ENCODE assay signal across 30 cellular contexts in the genomic region with DNA sequence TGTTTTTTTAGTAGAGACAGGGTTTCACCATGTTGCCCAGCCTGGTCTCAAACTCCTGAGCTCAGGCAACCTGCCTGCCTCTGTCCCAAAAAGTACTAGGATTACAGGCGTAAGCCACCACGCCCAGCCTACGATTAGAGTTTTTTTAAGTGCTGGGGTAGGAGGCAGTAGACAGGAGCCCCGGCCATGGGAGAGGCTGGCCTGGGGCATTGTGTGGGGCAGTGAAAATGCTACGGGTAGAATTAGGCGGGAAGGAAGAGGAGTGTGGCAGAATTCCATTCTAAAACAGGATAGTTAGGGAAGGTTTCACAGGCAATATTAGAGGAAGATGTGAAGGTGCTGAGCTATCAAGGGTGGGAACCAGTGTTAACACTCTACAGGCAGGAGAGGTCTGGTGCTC. TPM values are rescaled to one million over a fixed set of nuclear protein-coding genes. Genes with fewer than 3 reads are reported as not detected.
"Had no signal": no experiment of that assay in that cellular context is flagged by ENCODE, and none has a peak within 500 bp of the region (broad histone marks: within the 10 kb centered on the region; RNA-seq: fewer than 3 reads in every experiment).

No MANE protein-coding gene starts in this region.

- H3K79me2 ChIP-seq: hepatocyte, parathyroid adenoma had no signal

- FAIRE-seq: endometrium had no signal

- H3K9me3 ChIP-seq: left ventricle myocardium inferior, tibial artery, uterus had no signal

- H3K4me3 ChIP-seq: cardiac muscle cell, hepatocyte, left ventricle myocardium inferior, skin epidermis, tibial artery, uterus had no signal

- H3K27me3 Mint-ChIP-seq: activated CD4-positive, alpha-beta memory T cell treated with anti-CD3 and anti-CD28 coated beads for 36 hours had no signal

- H3K4me1 Mint-ChIP-seq: immature natural killer cell had no signal

- H3K36me3 ChIP-seq: cardiac muscle cell, left ventricle myocardium inferior, tibial artery, uterus had no signal

- H3K27ac ChIP-seq: cardiac muscle cell, left ventricle myocardium inferior, parathyroid adenoma, skin epidermis, tibial artery, uterus had no signal

- H2AFZ ChIP-seq: hepatocyte, parathyroid adenoma had no signal

- H3K36me3 Mint-ChIP-seq: activated CD4-positive, alpha-beta memory T cell treated with anti-CD3 and anti-CD28 coated beads for 36 hours; activated naive CD8-positive, alpha-beta T cell treated with anti-CD3 and anti-CD28 coated beads, Interleukin-2, amount 10 ng/mL, durations not matched to agents 7 days and 5 days; memory B cell; WTC11 had no signal

- H3K27me3 ChIP-seq: cardiac muscle cell, hepatocyte, uterus had no signal

- H3K27ac Mint-ChIP-seq: activated CD4-positive, alpha-beta memory T cell treated with anti-CD3 and anti-CD28 coated beads for 36 hours; activated naive CD4-positive, alpha-beta T cell treated with anti-CD3 and anti-CD28 coated beads for 36 hours; activated T-cell treated with anti-CD3 and anti-CD28 coated beads, Interleukin-2, amount 50 U/mL, for 72 hours; memory B cell; nephron; stimulated activated naive CD8-positive, alpha-beta T cell treated with anti-CD3 and anti-CD28 coated beads, Interleukin-15, amount 100 ng/mL, for 72 hours; T-helper 1 cell treated with Interleukin-12 subunit alpha and Interleukin-12 subunit beta and Interleukin-4 antibody, amounts not matched to agents 30 μg/mL and 1 μg/mL, for 36 hours; WTC11 had no signal

- H3K9me3 Mint-ChIP-seq: activated CD4-positive, alpha-beta memory T cell treated with anti-CD3 and anti-CD28 coated beads for 36 hours; activated naive CD4-positive, alpha-beta T cell treated with anti-CD3 and anti-CD28 coated beads for 36 hours; activated naive CD8-positive, alpha-beta T cell treated with anti-CD3 and anti-CD28 coated beads, Interleukin-2, amount 10 ng/mL, durations not matched to agents 7 days and 5 days; activated T-cell treated with anti-CD3 and anti-CD28 coated beads, Interleukin-2, amount 50 U/mL, for 72 hours; memory B cell; nephron; stimulated activated naive CD8-positive, alpha-beta T cell treated with anti-CD3 and anti-CD28 coated beads, Interleukin-15, amount 100 ng/mL, for 72 hours; T-helper 1 cell treated with Interleukin-12 subunit alpha and Interleukin-12 subunit beta and Interleukin-4 antibody, amounts not matched to agents 30 μg/mL and 1 μg/mL, for 36 hours; WTC11 had no signal

- H3K9ac ChIP-seq: parathyroid adenoma had no signal

- H3K4me1 ChIP-seq: left ventricle myocardium inferior, parathyroid adenoma, uterus had no signal

- H3K4me3 Mint-ChIP-seq: activated CD4-positive, alpha-beta memory T cell treated with anti-CD3 and anti-CD28 coated beads for 36 hours; activated naive CD4-positive, alpha-beta T cell treated with anti-CD3 and anti-CD28 coated beads for 36 hours; activated naive CD8-positive, alpha-beta T cell treated with anti-CD3 and anti-CD28 coated beads, Interleukin-2, amount 10 ng/mL, durations not matched to agents 7 days and 5 days; activated T-cell treated with anti-CD3 and anti-CD28 coated beads, Interleukin-2, amount 50 U/mL, for 72 hours; immature natural killer cell; memory B cell; nephron; stimulated activated naive CD8-positive, alpha-beta T cell treated with anti-CD3 and anti-CD28 coated beads, Interleukin-15, amount 100 ng/mL, for 72 hours; T-helper 1 cell treated with Interleukin-12 subunit alpha and Interleukin-12 subunit beta and Interleukin-4 antibody, amounts not matched to agents 30 μg/mL and 1 μg/mL, for 36 hours; WTC11 had no signal

- DNase-seq: activated CD4-positive, alpha-beta memory T cell treated with anti-CD3 and anti-CD28 coated beads for 36 hours; activated CD4-positive, alpha-beta T cell treated with anti-CD3 and anti-CD28 coated beads for 4 hours; activated effector memory CD4-positive, alpha-beta T cell treated with Interleukin-2 at 50 U/mL for 16 hours; activated naive CD4-positive, alpha-beta T cell treated with anti-CD3 and anti-CD28 coated beads for 36 hours; activated naive CD8-positive, alpha-beta T cell treated with anti-CD3 and anti-CD28 coated beads, Interleukin-2, amount 10 ng/mL, durations not matched to agents 7 days and 5 days; activated T-cell treated with anti-CD3 and anti-CD28 coated beads, Interleukin-2, amount 50 U/mL, for 72 hours; amygdala; erythroblast; foreskin melanocyte; glutamatergic neuron; immature natural killer cell; left ventricle myocardium inferior; right cardiac atrium; stimulated activated CD4-positive, alpha-beta T cell treated with anti-CD3 and anti-CD28 coated beads, Interleukin-1b, Interleukin-23, amount 100 ng/mL, for 48 hours; stimulated activated naive CD8-positive, alpha-beta T cell treated with anti-CD3 and anti-CD28 coated beads, Interleukin-15, amount 100 ng/mL, for 72 hours; T1000; tibial artery; uterus had no signal

- ATAC-seq: activated T-cell treated with anti-CD3 and anti-CD28 coated beads, Interleukin-2, amount 50 U/mL, for 72 hours; right cardiac atrium; stimulated activated naive CD8-positive, alpha-beta T cell treated with anti-CD3 and anti-CD28 coated beads, Interleukin-15, amount 100 ng/mL, for 72 hours; WTC11 had no signal

- H3K4me2 ChIP-seq: hepatocyte had no signal

RNA-seq across cellular contexts. Expression of gene FXYD4, which starts 31.3 kb away (rescaled TPM):
- total RNA-seq: activated CD4-positive, alpha-beta memory T cell treated with anti-CD3 and anti-CD28 coated beads for 36 hours; activated naive CD4-positive, alpha-beta T cell treated with anti-CD3 and anti-CD28 coated beads for 36 hours; activated naive CD8-positive, alpha-beta T cell treated with anti-CD3 and anti-CD28 coated beads, Interleukin-2, amount 10 ng/mL, durations not matched to agents 7 days and 5 days; activated T-cell treated with anti-CD3 and anti-CD28 coated beads, Interleukin-2, amount 50 U/mL, for 72 hours; cardiac muscle cell; cerebellum; fibroblast of lung; left ventricle myocardium inferior; pulmonary artery endothelial cell; right cardiac atrium; uterus; WTC11 had no signal
- polyA plus RNA-seq: cardiac muscle cell, fibroblast of lung, immature natural killer cell, right cardiac atrium had no signal
